22 cellular contexts compared by ENCODE assay signal in the genomic region with DNA sequence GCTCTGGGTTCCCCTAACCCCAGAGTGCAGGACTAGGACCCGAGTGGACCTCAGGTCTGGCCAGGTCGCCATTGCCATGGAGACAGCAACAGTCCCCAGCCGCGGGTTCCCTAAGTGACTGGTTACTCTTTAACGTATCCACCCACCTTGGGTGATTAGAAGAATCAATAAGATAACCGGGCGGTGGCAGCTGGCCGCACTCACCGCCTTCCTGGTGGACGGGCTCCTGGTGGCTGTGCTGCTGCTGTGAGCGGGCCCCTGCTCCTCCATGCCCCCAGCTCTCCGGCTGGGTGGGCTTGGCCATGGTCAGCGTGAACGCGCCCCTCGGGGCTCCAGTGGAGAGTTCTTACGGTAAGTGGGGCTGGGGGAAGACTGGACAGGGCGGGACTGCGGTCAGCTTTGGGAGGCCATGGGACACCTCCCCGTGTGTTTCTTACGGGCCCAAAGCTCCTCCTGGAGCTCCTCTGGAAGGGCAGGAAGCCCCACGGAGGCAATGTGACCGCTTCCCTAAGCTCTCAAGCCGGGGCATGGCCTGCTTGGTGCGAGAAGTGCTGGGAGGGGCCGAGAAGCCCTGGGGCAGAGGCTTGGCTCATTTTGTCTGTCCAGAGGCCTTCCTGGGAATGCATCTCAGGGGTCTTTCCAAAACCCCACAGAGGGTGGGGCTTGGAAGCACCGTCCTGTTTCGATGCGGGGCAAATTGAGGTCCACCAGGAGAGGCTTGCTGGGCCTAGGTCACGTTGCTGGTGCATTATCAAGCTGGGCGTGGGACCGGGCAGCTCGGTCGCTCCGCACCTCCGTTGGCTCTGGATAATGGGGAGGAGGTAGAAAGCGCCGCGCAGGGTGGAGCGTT. TPM values are rescaled to one million over a fixed set of nuclear protein-coding genes. Genes with fewer than 3 reads are reported as not detected.
A peak's percentile ranks its signal among the peaks of the same experiment; 100 is the strongest.
DNase-seq lines count a peak whose midpoint lies in the region; ATAC-seq and TF ChIP-seq lines count a peak whose summit lies in the region.
"Had no signal": no experiment of that assay in that cellular context is flagged by ENCODE, and none has a peak within 500 bp of the region (broad histone marks: within the 10 kb centered on the region; RNA-seq: fewer than 3 reads in every experiment).

A gene (plus strand): TSS at position 197 of the 850 bp plus-strand sequence. CDS start 106 bp downstream, at position 303.

- POLR2A ChIA-PET in HCT116 (lab: Charles Lee), result no interaction called here

- no peaks in the 10 kb centered on the region for H3K79me2 ChIP-seq in HCT116 (ENCODE audit: insufficient read depth, low read length)

- peak within 1 kb of the TSS; percentile 72 for H3K4me2 ChIP-seq in HCT116 (ENCODE audit: low read length)

- H3K9me2 ChIP-seq in HCT116 (ENCODE audit: insufficient read depth), result no peaks in the 10 kb centered on the region

- H3K27me3 ChIP-seq in HCT116 (ENCODE audit: insufficient read depth, low read length) (no peaks in the 10 kb centered on the region), right lobe of liver (no peaks in the 10 kb centered on the region), stomach (peaks cover 0 to 6% (median 0%) of the 10 kb centered on the region in 3 donors)

- H3K4me1 ChIP-seq in HCT116 (ENCODE audit: control insufficient read depth in 1 of 2, insufficient read depth in 2 of 2, low read length in 2 of 2) (peaks cover 0 to 11% of the 10 kb centered on the region in 2 experiments; a peak in 3 of 4 replicates), right lobe of liver (peaks cover 0 to 33% (median 3%) of the 10 kb centered on the region in 4 donors), stomach (peaks cover 5 to 14% (median 10%) of the 10 kb centered on the region in 4 donors)

- peak; percentile 77 for ATAC-seq in HCT116
- ATAC-seq in right lobe of liver, result peak; percentile 78 to 90 (median 86)
- no peak for ATAC-seq in HG02623 (IDR thresholded peaks at IDR 0.05; ENCODE audit: unreplicated experiment)
- no peak for ATAC-seq in GM21515 (IDR thresholded peaks at IDR 0.05; ENCODE audit: unreplicated experiment)
- ATAC-seq: Right ventricle myocardium inferior, T-cell had no signal

- no peak within 1 kb of the TSS for H2AFZ ChIP-seq in HCT116 (ENCODE audit: low read depth, low read length, poor library complexity, severe bottlenecking)

- no peak for TF ChIP-seq RAD21 in HCT116 (IDR thresholded peaks at IDR 0.05; ENCODE audit: low read depth)

- CTCF ChIA-PET in HCT116 (lab: Charles Lee), result interaction anchor here (1.4 kb wide), 1 partner anchor 138 kb away, joined by 3 read pairs; no protein-coding TSS in a partner anchor

- no peak for DNase-seq in HCT116 (ENCODE audit: low read depth, low spot score)
- DNase-seq in SW480 (ENCODE audit: low spot score), result peak; percentile 83
- DNase-seq in right lobe of liver, result peak; percentile 69 to 86 (median 81)
- DNase-seq in stomach, result peak; percentile 85
- DNase-seq in NCI-H1105 (lab: John Stamatoyannopoulos, UW), result no peak
- DNase-seq: activated CD4-positive, alpha-beta memory T cell treated with anti-CD3 and anti-CD28 coated beads for 36 hours; activated naive CD4-positive, alpha-beta T cell treated with anti-CD3 and anti-CD28 coated beads, Interleukin-2, amount 50 U/mL, for 16 hours; activated T-cell treated with anti-CD3 and anti-CD28 coated beads, Interleukin-2, amount 50 U/mL, for 1 hour; cortex of kidney; foreskin fibroblast; GDM1; HFFc6; hypothalamus; NCI-H1930; NCI-H510A treated with DMSO at 0.1 percent for 48 hours; stimulated activated CD4-positive, alpha-beta T cell treated with anti-CD3 and anti-CD28 coated beads, Interleukin-4, amount 100 ng/mL, for 1 hour; T-cell had no signal

- TF ChIP-seq EP300 in stomach (IDR thresholded peaks at IDR 0.05), result no peak

- H3K9me3 ChIP-seq in HCT116 (ENCODE audit: control insufficient read depth in 1 of 2, insufficient read depth in 1 of 2, low read depth in 1 of 2, low read length in 2 of 2) (no peaks in the 10 kb centered on the region), right lobe of liver (no peaks in the 10 kb centered on the region), stomach (no peaks in the 10 kb centered on the region)

- H3K36me3 ChIP-seq in HCT116 (ENCODE audit: control insufficient read depth in 1 of 2, insufficient read depth in 2 of 2, low read length in 2 of 2), result no peaks in the 10 kb centered on the region
- H3K36me3 ChIP-seq in right lobe of liver, result peaks cover 0 to 10% (median 3%) of the 10 kb centered on the region in 4 donors
- H3K36me3 ChIP-seq in stomach, result no peaks in the 10 kb centered on the region

- TF ChIP-seq CTCF in HCT116 (IDR thresholded peaks at IDR 0.05 in 2 of 3, conservative IDR thresholded peaks at IDR 0.05 in 1 of 3; ENCODE audit: borderline replicate concordance in 1 of 3, insufficient read depth in 1 of 3, low read depth in 2 of 3, low read length in 2 of 3), result no peak
- TF ChIP-seq CTCF in right lobe of liver (IDR thresholded peaks at IDR 0.05), result no peak
- TF ChIP-seq CTCF in stomach (IDR thresholded peaks at IDR 0.05), result no peak

- H4K20me1 ChIP-seq in HCT116 (ENCODE audit: insufficient read depth), result no peaks in the 10 kb centered on the region

- RAD21 ChIA-PET in HCT116 (lab: Charles Lee; ENCODE audit: low non-redundant PET in 1 of 2, low total read pairs in 2 of 2, uncharacterized antibody in 2 of 2, unreplicated experiment in 2 of 2), result no interaction called here

- H3K4me3 ChIP-seq in HCT116 (replicated peaks in 1 of 2; ENCODE audit: low read depth in 1 of 2, low read length in 2 of 2) (peak within 1 kb of the TSS; percentile 53 to 59), right lobe of liver (peak within 1 kb of the TSS; percentile 54 to 61 (median 58)), stomach (peak within 1 kb of the TSS; percentile 41 to 59 (median 48))

- WGBS in right lobe of liver (ENCODE audit: insufficient coverage, low coverage, low lambda C conversion rate, missing lambda C conversion rate), result 30% methylated on average over 21 of the region's 40 CpGs
- WGBS in stomach, 5 donors, result 32 to 63% (median 34%) methylated on average over 22 to 40 of the region's 40 CpGs

- no peak for TF ChIP-seq POLR2A in HCT116 (IDR thresholded peaks at IDR 0.05; ENCODE audit: borderline replicate concordance, extremely low read depth, insufficient read depth, insufficient read length)
- peak; percentile 56 for TF ChIP-seq POLR2A in right lobe of liver (IDR thresholded peaks at IDR 0.05)
- TF ChIP-seq POLR2A in stomach (IDR thresholded peaks at IDR 0.05), result peak in 1 of 4 donors; percentile 33

- H3K27ac ChIP-seq in HCT116 (ENCODE audit: low read depth, low read length) (no peak within 1 kb of the TSS; the same call in 1 of the 2 replicates), right lobe of liver (peak within 1 kb of the TSS; percentile 32 to 58 (median 51)), stomach (peak within 1 kb of the TSS; percentile 83 to 92 (median 91))

- BruUV-seq in HCT116 (replicated peaks; lab: Mats Ljungman, UMichigan), result no TSS peak

- peak within 1 kb of the TSS; percentile 48 for H3K9ac ChIP-seq in HCT116 (ENCODE audit: low read length)

- intact Hi-C loops in HCT116 (cut with micrococcal nuclease) (no loop called here), right lobe of liver (cut with DNase I) (no loop called here), stomach (cut with DNase I; ENCODE audit: low total_unique reads) (no loop called here)

TF ChIP-seq in HCT116, 20 proteins besides CTCF, POLR2A, EP300 and RAD21 (continues in another document):
- TF ChIP-seq EZH2 (IDR thresholded peaks at IDR 0.05) (no peak), SRF (IDR thresholded peaks at IDR 0.05; ENCODE audit: low read depth) (no peak), ZFX (IDR thresholded peaks at IDR 0.05) (no peak), ELF1 (IDR thresholded peaks at IDR 0.05; ENCODE audit: borderline replicate concordance, low read depth) (no peak), EGR1 (IDR thresholded peaks at IDR 0.05; ENCODE audit: low read depth) (no peak), POLR2AphosphoS5 (IDR thresholded peaks at IDR 0.05; ENCODE audit: low read depth, low read length) (no peak), SP1 (IDR thresholded peaks at IDR 0.05; ENCODE audit: low read depth) (no peak), CEBPB (IDR thresholded peaks at IDR 0.05; ENCODE audit: low read depth) (no peak), EZH2phosphoT487 (IDR thresholded peaks at IDR 0.05; ENCODE audit: borderline replicate concordance) (no peak), JUND (IDR thresholded peaks at IDR 0.05) (no peak), TCF7L2 (IDR thresholded peaks at IDR 0.05; ENCODE audit: borderline replicate concordance, extremely low read depth, insufficient read depth, insufficient read length) (no peak)
- TF ChIP-seq, protein P1, sequence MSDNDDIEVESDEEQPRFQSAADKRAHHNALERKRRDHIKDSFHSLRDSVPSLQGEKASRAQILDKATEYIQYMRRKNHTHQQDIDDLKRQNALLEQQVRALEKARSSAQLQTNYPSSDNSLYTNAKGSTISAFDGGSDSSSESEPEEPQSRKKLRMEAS (IDR thresholded peaks at IDR 0.05), result no peak
- TF ChIP-seq, protein P2, sequence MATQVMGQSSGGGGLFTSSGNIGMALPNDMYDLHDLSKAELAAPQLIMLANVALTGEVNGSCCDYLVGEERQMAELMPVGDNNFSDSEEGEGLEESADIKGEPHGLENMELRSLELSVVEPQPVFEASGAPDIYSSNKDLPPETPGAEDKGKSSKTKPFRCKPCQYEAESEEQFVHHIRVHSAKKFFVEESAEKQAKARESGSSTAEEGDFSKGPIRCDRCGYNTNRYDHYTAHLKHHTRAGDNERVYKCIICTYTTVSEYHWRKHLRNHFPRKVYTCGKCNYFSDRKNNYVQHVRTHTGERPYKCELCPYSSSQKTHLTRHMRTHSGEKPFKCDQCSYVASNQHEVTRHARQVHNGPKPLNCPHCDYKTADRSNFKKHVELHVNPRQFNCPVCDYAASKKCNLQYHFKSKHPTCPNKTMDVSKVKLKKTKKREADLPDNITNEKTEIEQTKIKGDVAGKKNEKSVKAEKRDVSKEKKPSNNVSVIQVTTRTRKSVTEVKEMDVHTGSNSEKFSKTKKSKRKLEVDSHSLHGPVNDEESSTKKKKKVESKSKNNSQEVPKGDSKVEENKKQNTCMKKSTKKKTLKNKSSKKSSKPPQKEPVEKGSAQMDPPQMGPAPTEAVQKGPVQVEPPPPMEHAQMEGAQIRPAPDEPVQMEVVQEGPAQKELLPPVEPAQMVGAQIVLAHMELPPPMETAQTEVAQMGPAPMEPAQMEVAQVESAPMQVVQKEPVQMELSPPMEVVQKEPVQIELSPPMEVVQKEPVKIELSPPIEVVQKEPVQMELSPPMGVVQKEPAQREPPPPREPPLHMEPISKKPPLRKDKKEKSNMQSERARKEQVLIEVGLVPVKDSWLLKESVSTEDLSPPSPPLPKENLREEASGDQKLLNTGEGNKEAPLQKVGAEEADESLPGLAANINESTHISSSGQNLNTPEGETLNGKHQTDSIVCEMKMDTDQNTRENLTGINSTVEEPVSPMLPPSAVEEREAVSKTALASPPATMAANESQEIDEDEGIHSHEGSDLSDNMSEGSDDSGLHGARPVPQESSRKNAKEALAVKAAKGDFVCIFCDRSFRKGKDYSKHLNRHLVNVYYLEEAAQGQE (IDR thresholded peaks at IDR 0.05; ENCODE audit: low read depth), result no peak

RNA-seq across cellular contexts. Expression of the gene that starts here (rescaled TPM):
- total RNA-seq in HCT116 (2021; ENCODE audit: unreplicated experiment), result 7.4 TPM
- 5.9 and 6.3 TPM in 2 replicates for polyA plus RNA-seq in HCT116 (2012)
- total RNA-seq in right lobe of liver, result 100 to 1,000 TPM; 101 to 255 (median 157) TPM
- total RNA-seq in stomach, result 10 to 100 TPM; 10.3 to 64.8 (median 33.5) TPM
- polyA plus RNA-seq in stomach, result 10 to 100 TPM in 1 of 3 donors, 1 to 10 TPM in 2; 1.3 to 18.5 (median 9.2) TPM
- total RNA-seq: activated CD4-positive, alpha-beta memory T cell treated with anti-CD3 and anti-CD28 coated beads for 36 hours; HFFc6; kidney epithelial cell; omental fat pad; Right ventricle myocardium inferior had no signal

Comparison
In these comparisons a context has a peak if more than half of its experiments do, and no peak if none do; other contexts are left out.
1. ATAC-seq: peak in HCT116 (single experiment) and right lobe of liver (4 of 4); none in HG02623 (single experiment) and GM21515 (single experiment).
2. DNase-seq: peak in SW480 (single experiment), right lobe of liver (3 of 3) and stomach (single experiment); none in HCT116 (single experiment) and NCI-H1105 (single experiment).
3. Peak in every context shown above with its lines, with median percentiles within 50 percentile points of each other: H3K4me3 ChIP-seq.